In the genomic region with DNA sequence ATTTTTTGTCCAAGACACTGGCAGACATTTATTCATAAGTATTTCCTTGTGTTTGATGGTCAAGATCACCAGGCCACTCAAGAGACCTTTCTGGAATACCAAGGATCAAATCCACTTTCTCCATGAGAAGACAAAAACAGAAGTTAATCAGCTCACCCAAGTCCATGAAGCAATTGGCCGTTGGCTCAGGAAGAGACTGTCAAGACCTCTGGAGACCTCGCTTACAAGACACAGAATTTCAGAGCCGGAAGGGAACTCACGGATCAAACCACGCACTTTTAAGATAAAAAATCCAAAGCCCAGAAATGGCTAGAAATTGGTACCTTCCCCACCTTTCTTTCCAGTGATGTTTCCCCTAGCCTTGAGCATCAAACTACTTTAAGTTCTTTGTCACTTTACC, we compare ENCODE assay signal across 12 cellular contexts. TPM values are rescaled to one million over a fixed set of nuclear protein-coding genes. Genes with fewer than 3 reads are reported as not detected.
DNase-seq lines count a peak whose midpoint lies in the region; ATAC-seq and TF ChIP-seq lines count a peak whose summit lies in the region.
"Had no signal": no experiment of that assay in that cellular context is flagged by ENCODE, and none has a peak within 500 bp of the region (broad histone marks: within the 10 kb centered on the region; RNA-seq: fewer than 3 reads in every experiment).

No MANE protein-coding gene starts in this region.

- no peak for DNase-seq in activated CD8-positive, alpha-beta memory T cell treated with anti-CD3 and anti-CD28 coated beads, Interleukin-2, amount 10 ng/mL, durations not matched to agents 7 days and 5 days
- no peak for DNase-seq in activated CD8-positive, alpha-beta memory T cell treated with anti-CD3 and anti-CD28 coated beads for 24 hours
- DNase-seq in Panc1 (ENCODE audit: low read depth, low spot score) (no peak), epithelial cell of prostate (ENCODE audit: low read depth, low spot score) (no peak), Caco-2 (no peak)
- DNase-seq in stimulated activated effector memory CD8-positive, alpha-beta T cell treated with anti-CD3 and anti-CD28 coated beads, Interleukin-12 subunit alpha, Interleukin-12 subunit beta, amount 100 ng/mL, for 72 hours (ENCODE audit: low spot score in 2 of 2), result no peak
- DNase-seq: activated B cell treated with CpG ODN at 0.5 μM for 24 hours, anterior cingulate cortex, NCI-H2081, nephron progenitor cell had no signal

- TSS peak; percentile 48 for BruUV-seq in Panc1 (replicated peaks; lab: Mats Ljungman, UMichigan)
- no TSS peak for BruUV-seq in Caco-2 (replicated peaks; lab: Mats Ljungman, UMichigan)

- H3K36me3 ChIP-seq in Panc1 (ENCODE audit: control insufficient read depth, insufficient read depth, low read length) (no peaks in the 10 kb centered on the region; the same call in 1 of the 2 replicates), Caco-2 (ENCODE audit: control insufficient read depth, insufficient read depth, low read length) (no peaks in the 10 kb centered on the region)

- peak overlapping the region; percentile 95 for H3K27ac ChIP-seq in Panc1 (ENCODE audit: low read length)
- H3K27ac ChIP-seq in epithelial cell of prostate, result peak overlapping the region; percentile 64

- peak overlapping the region; percentile 97 for H3K4me3 Mint-ChIP-seq in activated CD8-positive, alpha-beta memory T cell treated with anti-CD3 and anti-CD28 coated beads, Interleukin-2, amount 10 ng/mL, durations not matched to agents 7 days and 5 days
- peak overlapping the region; percentile 94 for H3K4me3 Mint-ChIP-seq in stimulated activated effector memory CD8-positive, alpha-beta T cell treated with anti-CD3 and anti-CD28 coated beads, Interleukin-12 subunit alpha, Interleukin-12 subunit beta, amount 100 ng/mL, for 72 hours
- H3K4me3 Mint-ChIP-seq in Caco-2 (ENCODE audit: unreplicated experiment), result no peak overlapping the region
- H3K4me3 Mint-ChIP-seq in stimulated activated memory B cell treated with anti-CD40 and anti-IgM and Interleukin-4, amounts not matched to agents 10 μg/mL and 1 μg/mL and 100 μg/mL, for 72 hours, result no peak overlapping the region
- H3K4me3 Mint-ChIP-seq: activated B cell treated with CpG ODN at 0.5 μM for 24 hours had no signal

- no peaks in the 10 kb centered on the region for H3K9me3 Mint-ChIP-seq in activated CD8-positive, alpha-beta memory T cell treated with anti-CD3 and anti-CD28 coated beads, Interleukin-2, amount 10 ng/mL, durations not matched to agents 7 days and 5 days (ENCODE audit: low read depth)
- H3K9me3 Mint-ChIP-seq in stimulated activated effector memory CD8-positive, alpha-beta T cell treated with anti-CD3 and anti-CD28 coated beads, Interleukin-12 subunit alpha, Interleukin-12 subunit beta, amount 100 ng/mL, for 72 hours, result no peaks in the 10 kb centered on the region
- H3K9me3 Mint-ChIP-seq in Caco-2 (ENCODE audit: unreplicated experiment), result no peaks in the 10 kb centered on the region
- no peaks in the 10 kb centered on the region for H3K9me3 Mint-ChIP-seq in stimulated activated memory B cell treated with anti-CD40 and anti-IgM and Interleukin-4, amounts not matched to agents 10 μg/mL and 1 μg/mL and 100 μg/mL, for 72 hours
- H3K9me3 Mint-ChIP-seq: activated B cell treated with CpG ODN at 0.5 μM for 24 hours had no signal

- peak overlapping the region; percentile 81 to 90; a peak in 2 of 4 replicates for H3K4me3 ChIP-seq in Panc1 (ENCODE audit: low read depth in 2 of 2, low read length in 2 of 2)
- H3K4me3 ChIP-seq in Caco-2 (ENCODE audit: low read depth, low read length), result no peak overlapping the region

- H3K4me1 Mint-ChIP-seq in activated CD8-positive, alpha-beta memory T cell treated with anti-CD3 and anti-CD28 coated beads, Interleukin-2, amount 10 ng/mL, durations not matched to agents 7 days and 5 days, result peaks cover 62% of the 10 kb centered on the region
- H3K4me1 Mint-ChIP-seq in stimulated activated effector memory CD8-positive, alpha-beta T cell treated with anti-CD3 and anti-CD28 coated beads, Interleukin-12 subunit alpha, Interleukin-12 subunit beta, amount 100 ng/mL, for 72 hours, result peaks cover 68% of the 10 kb centered on the region
- H3K4me1 Mint-ChIP-seq in Caco-2 (ENCODE audit: low read depth, unreplicated experiment), result peaks cover 8% of the 10 kb centered on the region
- H3K4me1 Mint-ChIP-seq in stimulated activated memory B cell treated with anti-CD40 and anti-IgM and Interleukin-4, amounts not matched to agents 10 μg/mL and 1 μg/mL and 100 μg/mL, for 72 hours, result peaks cover 48% of the 10 kb centered on the region

- intact Hi-C loops in Panc1 (cut with micrococcal nuclease; ENCODE audit: unreplicated experiment), result no loop called here
- intact Hi-C loops in Caco-2 (cut with micrococcal nuclease; ENCODE audit: unreplicated experiment), result no loop called here

- H3K9me3 ChIP-seq in Panc1 (ENCODE audit: control insufficient read depth, insufficient read depth, low read depth, low read length) (no peaks in the 10 kb centered on the region), Caco-2 (no peaks in the 10 kb centered on the region)

- H3K27ac Mint-ChIP-seq in activated CD8-positive, alpha-beta memory T cell treated with anti-CD3 and anti-CD28 coated beads, Interleukin-2, amount 10 ng/mL, durations not matched to agents 7 days and 5 days, result peak overlapping the region; percentile 92
- H3K27ac Mint-ChIP-seq in stimulated activated effector memory CD8-positive, alpha-beta T cell treated with anti-CD3 and anti-CD28 coated beads, Interleukin-12 subunit alpha, Interleukin-12 subunit beta, amount 100 ng/mL, for 72 hours, result peak overlapping the region; percentile 92
- H3K27ac Mint-ChIP-seq in Caco-2 (ENCODE audit: unreplicated experiment), result no peak overlapping the region
- H3K27ac Mint-ChIP-seq in stimulated activated memory B cell treated with anti-CD40 and anti-IgM and Interleukin-4, amounts not matched to agents 10 μg/mL and 1 μg/mL and 100 μg/mL, for 72 hours, result no peak overlapping the region
- H3K27ac Mint-ChIP-seq: activated B cell treated with CpG ODN at 0.5 μM for 24 hours, nephron progenitor cell had no signal

- H3K4me1 ChIP-seq in Panc1 (ENCODE audit: control insufficient read depth, insufficient read depth, low read length) (peaks cover 40% of the 10 kb centered on the region), Caco-2 (no peaks in the 10 kb centered on the region)

- no peaks in the 10 kb centered on the region for H3K27me3 Mint-ChIP-seq in activated CD8-positive, alpha-beta memory T cell treated with anti-CD3 and anti-CD28 coated beads, Interleukin-2, amount 10 ng/mL, durations not matched to agents 7 days and 5 days
- peaks cover 10% of the 10 kb centered on the region for H3K27me3 Mint-ChIP-seq in Caco-2 (ENCODE audit: insufficient read depth, unreplicated experiment)
- peaks cover 28% of the 10 kb centered on the region for H3K27me3 Mint-ChIP-seq in stimulated activated memory B cell treated with anti-CD40 and anti-IgM and Interleukin-4, amounts not matched to agents 10 μg/mL and 1 μg/mL and 100 μg/mL, for 72 hours

- TF ChIP-seq CTCF in Panc1 (IDR thresholded peaks at IDR 0.05) (no peak), Caco-2 (IDR thresholded peaks at IDR 0.05; ENCODE audit: insufficient read depth in 1 of 2, low read depth in 1 of 2, low read length in 1 of 2, severe bottlenecking in 1 of 2, unreplicated experiment in 1 of 2) (no peak)

- CTCF ChIA-PET in activated CD8-positive, alpha-beta memory T cell treated with anti-CD3 and anti-CD28 coated beads, Interleukin-2, amount 10 ng/mL, durations not matched to agents 7 days and 5 days (lab: Charles Lee), result interaction anchor here (1.3 to 3.8 kb wide), 3 partner anchors 99 to 278 kb away, joined by 3 to 19 read pairs (median 3); no protein-coding TSS in a partner anchor
- CTCF ChIA-PET in Panc1 (lab: Charles Lee), result interaction anchor here (0.6 kb wide), 1 partner anchor 9 kb away, joined by 4 read pairs; no protein-coding TSS in a partner anchor
- CTCF ChIA-PET in Caco-2 (lab: Charles Lee), result no interaction called here

- H3K27me3 ChIP-seq in Panc1 (ENCODE audit: control insufficient read depth, insufficient read depth, low read length) (no peaks in the 10 kb centered on the region), Caco-2 (replicated peaks; ENCODE audit: control insufficient read depth, insufficient read depth, low read length) (no peaks in the 10 kb centered on the region)

- POLR2A ChIA-PET in Panc1 (lab: Charles Lee) (no interaction called here), Caco-2 (lab: Charles Lee) (no interaction called here)

- no peak for ATAC-seq in activated CD8-positive, alpha-beta memory T cell treated with anti-CD3 and anti-CD28 coated beads, Interleukin-2, amount 10 ng/mL, durations not matched to agents 7 days and 5 days
- no peak for ATAC-seq in Panc1
- no peak for ATAC-seq in stimulated activated effector memory CD8-positive, alpha-beta T cell treated with anti-CD3 and anti-CD28 coated beads, Interleukin-12 subunit alpha, Interleukin-12 subunit beta, amount 100 ng/mL, for 72 hours
- no peak for ATAC-seq in stimulated activated memory B cell treated with anti-CD40 and anti-IgM and Interleukin-4, amounts not matched to agents 10 μg/mL and 1 μg/mL and 100 μg/mL, for 72 hours
- ATAC-seq in GM18861 (IDR thresholded peaks at IDR 0.05; ENCODE audit: unreplicated experiment), result no peak

- in situ Hi-C loops in Panc1 (cut with HindIII; ENCODE audit: low pct_unique_long_range_greater_than_20kb, low sequenced_read_pairs), result no loop called here

- peaks cover 43% of the 10 kb centered on the region for H3K36me3 Mint-ChIP-seq in activated CD8-positive, alpha-beta memory T cell treated with anti-CD3 and anti-CD28 coated beads, Interleukin-2, amount 10 ng/mL, durations not matched to agents 7 days and 5 days
- peaks cover 16% of the 10 kb centered on the region for H3K36me3 Mint-ChIP-seq in stimulated activated effector memory CD8-positive, alpha-beta T cell treated with anti-CD3 and anti-CD28 coated beads, Interleukin-12 subunit alpha, Interleukin-12 subunit beta, amount 100 ng/mL, for 72 hours
- H3K36me3 Mint-ChIP-seq in Caco-2 (ENCODE audit: insufficient read depth, unreplicated experiment), result no peaks in the 10 kb centered on the region
- peaks cover 4% of the 10 kb centered on the region for H3K36me3 Mint-ChIP-seq in stimulated activated memory B cell treated with anti-CD40 and anti-IgM and Interleukin-4, amounts not matched to agents 10 μg/mL and 1 μg/mL and 100 μg/mL, for 72 hours

RNA-seq across cellular contexts. Expression of a gene that starts 3.3 kb away (rescaled TPM):
- 10 to 100 TPM; 16.2 to 36.0 TPM for total RNA-seq in activated CD8-positive, alpha-beta memory T cell treated with anti-CD3 and anti-CD28 coated beads, Interleukin-2, amount 10 ng/mL, durations not matched to agents 7 days and 5 days
- total RNA-seq in Panc1 (2021; ENCODE audit: unreplicated experiment) (30.6 TPM), Caco-2 (2022) (0.39 and 0.49 TPM in 2 replicates)
- 25.6 TPM for polyA plus RNA-seq in Panc1 (2012; ENCODE audit: insufficient read length)

Comparison
In these comparisons a context has a peak if more than half of its experiments do, and no peak if none do; other contexts are left out.
1. H3K27ac Mint-ChIP-seq: peak in activated CD8-positive, alpha-beta memory T cell treated with anti-CD3 and anti-CD28 coated beads, Interleukin-2, amount 10 ng/mL, durations not matched to agents 7 days and 5 days (single experiment) and stimulated activated effector memory CD8-positive, alpha-beta T cell treated with anti-CD3 and anti-CD28 coated beads, Interleukin-12 subunit alpha, Interleukin-12 subunit beta, amount 100 ng/mL, for 72 hours (single experiment); none in Caco-2 (single experiment) and stimulated activated memory B cell treated with anti-CD40 and anti-IgM and Interleukin-4, amounts not matched to agents 10 μg/mL and 1 μg/mL and 100 μg/mL, for 72 hours (single experiment).
2. H3K4me3 Mint-ChIP-seq: peak in activated CD8-positive, alpha-beta memory T cell treated with anti-CD3 and anti-CD28 coated beads, Interleukin-2, amount 10 ng/mL, durations not matched to agents 7 days and 5 days (single experiment) and stimulated activated effector memory CD8-positive, alpha-beta T cell treated with anti-CD3 and anti-CD28 coated beads, Interleukin-12 subunit alpha, Interleukin-12 subunit beta, amount 100 ng/mL, for 72 hours (single experiment); none in Caco-2 (single experiment) and stimulated activated memory B cell treated with anti-CD40 and anti-IgM and Interleukin-4, amounts not matched to agents 10 μg/mL and 1 μg/mL and 100 μg/mL, for 72 hours (single experiment).
3. RNA of a gene that starts 3.3 kb away (total RNA-seq): 16.2 to 36.0 TPM in activated CD8-positive, alpha-beta memory T cell treated with anti-CD3 and anti-CD28 coated beads, Interleukin-2, amount 10 ng/mL, durations not matched to agents 7 days and 5 days and 30.6 TPM in Panc1 (single experiment); 0.39 to 0.49 TPM in Caco-2; every median in the first group is over 10 times any median in the second.